Comparison of ENCODE assay signal across 23 cellular contexts in the genomic region with DNA sequence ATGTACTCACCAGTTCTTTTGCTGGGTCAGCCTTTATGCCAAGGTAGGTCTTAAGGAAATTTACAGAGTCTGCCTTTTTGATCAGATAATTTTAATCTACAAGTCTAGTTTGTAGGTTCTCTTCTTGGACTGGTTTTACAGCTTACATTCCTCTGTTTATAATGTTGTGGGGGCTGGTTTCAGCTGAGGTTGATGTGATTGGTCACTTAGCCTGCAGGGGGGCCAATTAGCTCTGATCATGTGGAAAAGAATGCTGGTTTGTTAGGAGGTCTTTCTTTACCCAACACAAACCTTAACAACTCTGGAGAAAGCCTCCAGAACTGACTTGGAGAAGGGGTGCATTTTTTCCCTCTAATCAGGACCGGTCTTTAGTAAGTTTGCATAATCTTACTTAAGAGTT. TPM values are rescaled to one million over a fixed set of nuclear protein-coding genes. Genes with fewer than 3 reads are reported as not detected.
DNase-seq lines count a peak whose midpoint lies in the region; ATAC-seq and TF ChIP-seq lines count a peak whose summit lies in the region.
"Had no signal": no experiment of that assay in that cellular context is flagged by ENCODE, and none has a peak within 500 bp of the region (broad histone marks: within the 10 kb centered on the region; RNA-seq: fewer than 3 reads in every experiment).

A gene (minus strand): TSS at position 131 of the 400 bp plus-strand sequence. CDS start 5,203 bp downstream, outside the sequence.

- H3F3A ChIP-seq in smooth muscle cell (ENCODE audit: low read depth) = no peaks in the 10 kb centered on the region

- H2AFZ ChIP-seq in smooth muscle cell (ENCODE audit: low read depth) = no peak within 1 kb of the TSS

- H3K9ac ChIP-seq in smooth muscle cell (ENCODE audit: low read depth) = no peak within 1 kb of the TSS

- H3K4me2 ChIP-seq in smooth muscle cell = peak within 1 kb of the TSS; percentile 47

- POLR2A ChIA-PET in CD4-positive, alpha-beta T cell (lab: Charles Lee) = no interaction called here

- no peak within 1 kb of the TSS for H3K27ac Mint-ChIP-seq in CD4-positive, alpha-beta T cell

- ATAC-seq in CD4-positive, alpha-beta T cell (ENCODE audit: poor library complexity) = no peak
- ATAC-seq: heart left ventricle, left lung had no signal

- no peaks in the 10 kb centered on the region for H3K9me3 ChIP-seq in smooth muscle cell (replicated peaks; ENCODE audit: low read depth)
- H3K9me3 ChIP-seq in CD4-positive, alpha-beta T cell (ENCODE audit: control insufficient read depth, low read length) = no peaks in the 10 kb centered on the region
- H3K9me3 ChIP-seq: heart left ventricle, left lung had no signal

- peak within 1 kb of the TSS; percentile 50 for H3K27ac ChIP-seq in smooth muscle cell (ENCODE audit: low read depth)
- H3K27ac ChIP-seq in CD4-positive, alpha-beta T cell (ENCODE audit: low read depth, low read length) = no peak within 1 kb of the TSS
- H3K27ac ChIP-seq: heart left ventricle, left lung had no signal

- H3K9me3 Mint-ChIP-seq in CD4-positive, alpha-beta T cell = no peaks in the 10 kb centered on the region
- H3K9me3 Mint-ChIP-seq: activated naive CD4-positive, alpha-beta T cell treated with anti-CD3 and anti-CD28 coated beads, Interleukin-2, amount 50 U/mL, for 24 hours; CD4-positive, alpha-beta memory T cell; central memory CD8-positive, alpha-beta T cell had no signal

- H3K36me3 Mint-ChIP-seq in CD4-positive, alpha-beta T cell (ENCODE audit: low read depth) = peaks cover 55% of the 10 kb centered on the region

- no peaks in the 10 kb centered on the region for H3K79me2 ChIP-seq in smooth muscle cell (ENCODE audit: low read depth)

- H3K4me3 Mint-ChIP-seq in CD4-positive, alpha-beta T cell = no peak within 1 kb of the TSS
- H3K4me3 Mint-ChIP-seq: activated naive CD4-positive, alpha-beta T cell treated with anti-CD3 and anti-CD28 coated beads, Interleukin-2, amount 50 U/mL, for 24 hours; CD4-positive, alpha-beta memory T cell; central memory CD8-positive, alpha-beta T cell had no signal

- H3K4me1 Mint-ChIP-seq in CD4-positive, alpha-beta T cell (ENCODE audit: low read depth) = peaks cover 20% of the 10 kb centered on the region

- no peaks in the 10 kb centered on the region for H3K27me3 ChIP-seq in smooth muscle cell (ENCODE audit: low read depth)
- H3K27me3 ChIP-seq in CD4-positive, alpha-beta T cell (ENCODE audit: control insufficient read depth, insufficient read depth, low read length) = no peaks in the 10 kb centered on the region
- H3K27me3 ChIP-seq: heart left ventricle, left lung had no signal

- DNase-seq in HT-29 (ENCODE audit: low spot score) = peak; percentile 9
- DNase-seq in amniotic epithelial cell (ENCODE audit: low read depth) = peak; percentile 25
- DNase-seq in iPS DF 19.7 (ENCODE audit: low read depth, low spot score) = peak; percentile 3
- DNase-seq in smooth muscle cell (lab: John Stamatoyannopoulos, UW; ENCODE audit: unreplicated experiment) = no peak
- DNase-seq in NCI-H1436 (lab: John Stamatoyannopoulos, UW) = no peak
- DNase-seq in CD4-positive, alpha-beta T cell = no peak
- DNase-seq in kidney glomerular epithelial cell (lab: John Stamatoyannopoulos, UW) = no peak
- no peak for DNase-seq in 8988T
- DNase-seq: activated CD4-positive, alpha-beta T cell treated with anti-CD3 and anti-CD28 coated beads for 4 hours; CD4-positive, alpha-beta memory T cell; heart left ventricle; left lung; NCI-H1694 treated with DMSO at 0.1 percent for 48 hours; NCI-H524 treated with DMSO at 0.1 percent for 48 hours; T-helper 2 cell had no signal

- CTCF ChIA-PET in CD4-positive, alpha-beta T cell (lab: Charles Lee) = no interaction called here

- TF ChIP-seq CTCF in smooth muscle cell (IDR thresholded peaks at IDR 0.05; ENCODE audit: borderline replicate concordance, insufficient read depth, poor library complexity, severe bottlenecking) = no peak
- no peak for TF ChIP-seq CTCF in CD4-positive, alpha-beta T cell (IDR thresholded peaks at IDR 0.05)

- H3K4me3 ChIP-seq in smooth muscle cell = peak within 1 kb of the TSS; percentile 30
- H3K4me3 ChIP-seq: heart left ventricle, left lung had no signal

- WGBS in smooth muscle cell (ENCODE audit: low lambda C conversion rate) = 17% methylated on average over 1 of the region's 1 CpG

- H3K4me1 ChIP-seq in smooth muscle cell (ENCODE audit: low read depth) = peaks cover 15% of the 10 kb centered on the region
- H3K4me1 ChIP-seq: left lung had no signal

- intact Hi-C loops in CD4-positive, alpha-beta T cell (cut with DNase I, micrococcal nuclease) = no loop called here

- no peaks in the 10 kb centered on the region for H3K36me3 ChIP-seq in smooth muscle cell (ENCODE audit: low read depth)

- no peaks in the 10 kb centered on the region for H3K27me3 Mint-ChIP-seq in CD4-positive, alpha-beta T cell
- H3K27me3 Mint-ChIP-seq: activated naive CD4-positive, alpha-beta T cell treated with anti-CD3 and anti-CD28 coated beads, Interleukin-2, amount 50 U/mL, for 24 hours; CD4-positive, alpha-beta memory T cell; central memory CD8-positive, alpha-beta T cell had no signal

- peaks cover 7% of the 10 kb centered on the region for H4K20me1 ChIP-seq in smooth muscle cell (ENCODE audit: low read depth)

RNA-seq across cellular contexts. Expression of the gene that starts here (rescaled TPM):
- total RNA-seq in HT-29 (2014; rRNA removed; shearing (Covaris generic)) = not detected in 2 replicates
- total RNA-seq in smooth muscle cell = 0.13 TPM in 1 of 2 replicates, not detected in the other
- 1.2 TPM in 1 of 2 replicates, not detected in the other for polyA plus RNA-seq in smooth muscle cell
- not detected for total RNA-seq in CD4-positive, alpha-beta T cell
- total RNA-seq: CD4-positive, alpha-beta memory T cell; epithelial cell of proximal tubule; G401; heart left ventricle; left lung; LHCN-M2; myocyte; pulmonary artery endothelial cell; subcutaneous adipose tissue had no signal
- polyA plus RNA-seq: heart left ventricle had no signal

Comparison
In these comparisons a context has a peak if more than half of its experiments do, and no peak if none do; other contexts are left out.
1. Peak in DNase-seq in HT-29; RNA of the gene not detected or under 1 TPM.
2. DNase-seq: peak in amniotic epithelial cell (single experiment) and iPS DF 19.7 (single experiment); none in smooth muscle cell (single experiment), NCI-H1436 (single experiment), CD4-positive, alpha-beta T cell (0 of 10), kidney glomerular epithelial cell (single experiment) and 8988T (single experiment).